In genomic region chr1:156848461-156849150, GRCh38 we compare ENCODE assay signal across 10 cellular contexts. TPM values are rescaled to one million over a fixed set of nuclear protein-coding genes. Genes with fewer than 3 reads are reported as not detected.
A peak's percentile ranks its signal among the peaks of the same experiment; 100 is the strongest.
DNase-seq lines count a peak whose midpoint lies in the region; ATAC-seq and TF ChIP-seq lines count a peak whose summit lies in the region.
"Had no signal": no experiment of that assay in that cellular context is flagged by ENCODE, and none has a peak within 500 bp of the region (broad histone marks: within the 10 kb centered on the region; RNA-seq: fewer than 3 reads in every experiment).

No MANE protein-coding gene starts in this region.

- no peak overlapping the region for H3K27ac ChIP-seq in GM23338 (ENCODE audit: low read depth)
- H3K27ac ChIP-seq in coronary artery, result no peak overlapping the region

- TF ChIP-seq CTCF in GM23338 (conservative IDR thresholded peaks at IDR 0.05; ENCODE audit: low read depth in 2 of 2) (no peak), coronary artery (IDR thresholded peaks at IDR 0.05) (no peak)

- no peak overlapping the region for H3K27ac Mint-ChIP-seq in GM23338

- H3K4me3 ChIP-seq in GM23338 (peak overlapping the region; percentile 63), coronary artery (no peak overlapping the region)

- H3K27me3 ChIP-seq in GM23338 (ENCODE audit: insufficient read depth), result peaks cover 99% of the 10 kb centered on the region

- H3K4me2 ChIP-seq in GM23338, result peak overlapping the region; percentile 81

- H2AFZ ChIP-seq in GM23338, result peak overlapping the region; percentile 96

- peak; percentile 85 for DNase-seq in GM23338 (ENCODE audit: low spot score)
- DNase-seq in activated T-cell treated with anti-CD3 and anti-CD28 coated beads for 1 hour (ENCODE audit: low read depth), result peak; percentile 60
- peak; percentile 20 for DNase-seq in fibroblast of peridontal ligament (ENCODE audit: extremely low read depth)
- DNase-seq in stimulated activated CD4-positive, alpha-beta T cell treated with anti-CD3 and anti-CD28 coated beads, Interleukin-2, amount 100 ng/mL, for 48 hours, result peak; percentile 37 to 61
- no peak for DNase-seq in NCI-H446 (lab: John Stamatoyannopoulos, UW)
- no peak for DNase-seq in coronary artery (ENCODE audit: low spot score)
- no peak for DNase-seq in mesenteric fat pad (ENCODE audit: low spot score)
- DNase-seq: NCI-H1694 treated with DMSO at 0.1 percent for 48 hours had no signal

- H3F3A ChIP-seq in GM23338 (replicated peaks; ENCODE audit: low read depth), result no peaks in the 10 kb centered on the region

- H3K27me3 Mint-ChIP-seq in GM23338 (ENCODE audit: insufficient read depth, low read depth, poor library complexity), result peaks cover 82% of the 10 kb centered on the region

- H3K4me1 ChIP-seq in GM23338 (ENCODE audit: insufficient read depth), result peaks cover 12% of the 10 kb centered on the region

- H3K9me2 ChIP-seq in GM23338 (ENCODE audit: insufficient read depth), result no peaks in the 10 kb centered on the region

- H3K4me3 Mint-ChIP-seq in GM23338, result peak overlapping the region; percentile 66

- no peaks in the 10 kb centered on the region for H3K36me3 ChIP-seq in GM23338 (ENCODE audit: insufficient read depth)

- no peaks in the 10 kb centered on the region for H3K9me3 Mint-ChIP-seq in GM23338

- no peaks in the 10 kb centered on the region for H3K79me2 ChIP-seq in GM23338 (replicated peaks; ENCODE audit: insufficient read depth)

- H3K4me1 Mint-ChIP-seq in GM23338, result peaks cover 16% of the 10 kb centered on the region

- no peaks in the 10 kb centered on the region for H3K36me3 Mint-ChIP-seq in GM23338 (ENCODE audit: low read depth)

- ATAC-seq in GM23338, result peak; percentile 70
- no peak for ATAC-seq in HG03097 (IDR thresholded peaks at IDR 0.05; ENCODE audit: low FRiP score, unreplicated experiment)

- H4K20me1 ChIP-seq in GM23338 (replicated peaks; ENCODE audit: insufficient read depth), result no peaks in the 10 kb centered on the region; the same call in 1 of the 2 replicates

TF ChIP-seq in GM23338, 12 proteins besides CTCF, POLR2A, EP300 and RAD21:
- peak; percentile 37 for TF ChIP-seq EZH2phosphoT487 (IDR thresholded peaks at IDR 0.05; ENCODE audit: unreplicated experiment)
- TF ChIP-seq REST (IDR thresholded peaks at IDR 0.05; ENCODE audit: unreplicated experiment), result no peak
- TF ChIP-seq ETS1 (IDR thresholded peaks at IDR 0.05), result no peak
- TF ChIP-seq CREB1 (CRISPR knock-in tag; IDR thresholded peaks at IDR 0.05; ENCODE audit: low read depth), result no peak
- TF ChIP-seq EZH2 (IDR thresholded peaks at IDR 0.05; ENCODE audit: low read depth, unreplicated experiment), result peak; percentile 78

RNA-seq across cellular contexts. Expression of gene INSRR, which starts 10.3 kb away (rescaled TPM):
- total RNA-seq in GM23338 (2014; rRNA removed; shearing (Covaris generic)), result not detected in 2 replicates
- polyA plus RNA-seq in GM23338 (2016; fragmentation: Nextera tagmentation; extraction: Ambion mirVana), result not detected in 2 replicates
- total RNA-seq in mesenteric fat pad, result 0.10 TPM
- total RNA-seq: Daoy had no signal

RNA-seq across cellular contexts. Expression of gene NTRK1, which starts 12.1 kb away (rescaled TPM):
- 0.08 and 0.42 TPM in 2 replicates for total RNA-seq in GM23338 (2014; rRNA removed; shearing (Covaris generic))
- 0.23 and 0.45 TPM in 2 replicates for polyA plus RNA-seq in GM23338 (2016; fragmentation: Nextera tagmentation; extraction: Ambion mirVana)
- 1.8 TPM for total RNA-seq in mesenteric fat pad

RNA-seq across cellular contexts. Expression of gene SH2D2A, which starts 32.0 kb away (rescaled TPM):
- 3.4 and 11.5 TPM in 2 replicates for total RNA-seq in GM23338 (2014; rRNA removed; shearing (Covaris generic))
- polyA plus RNA-seq in GM23338 (2016; fragmentation: Nextera tagmentation; extraction: Ambion mirVana), result 4.6 and 5.5 TPM in 2 replicates
- 4.7 TPM for total RNA-seq in mesenteric fat pad

RNA-seq across cellular contexts. Expression of gene PEAR1, which starts 44.9 kb away (rescaled TPM):
- total RNA-seq in GM23338 (2014; rRNA removed; shearing (Covaris generic)), result 0.28 and 0.47 TPM in 2 replicates
- 0.10 and 0.47 TPM in 2 replicates for polyA plus RNA-seq in GM23338 (2016; fragmentation: Nextera tagmentation; extraction: Ambion mirVana)
- 17.7 TPM for total RNA-seq in mesenteric fat pad

Comparison
In these comparisons a context has a peak if more than half of its experiments do, and no peak if none do; other contexts are left out.
1. DNase-seq: peak in GM23338 (single experiment), activated T-cell treated with anti-CD3 and anti-CD28 coated beads for 1 hour (single experiment), fibroblast of peridontal ligament (single experiment) and stimulated activated CD4-positive, alpha-beta T cell treated with anti-CD3 and anti-CD28 coated beads, Interleukin-2, amount 100 ng/mL, for 48 hours (2 of 2); none in NCI-H446 (0 of 2), coronary artery (single experiment) and mesenteric fat pad (single experiment).